ENCODE assay signal across 8 cellular contexts in the genomic region with DNA sequence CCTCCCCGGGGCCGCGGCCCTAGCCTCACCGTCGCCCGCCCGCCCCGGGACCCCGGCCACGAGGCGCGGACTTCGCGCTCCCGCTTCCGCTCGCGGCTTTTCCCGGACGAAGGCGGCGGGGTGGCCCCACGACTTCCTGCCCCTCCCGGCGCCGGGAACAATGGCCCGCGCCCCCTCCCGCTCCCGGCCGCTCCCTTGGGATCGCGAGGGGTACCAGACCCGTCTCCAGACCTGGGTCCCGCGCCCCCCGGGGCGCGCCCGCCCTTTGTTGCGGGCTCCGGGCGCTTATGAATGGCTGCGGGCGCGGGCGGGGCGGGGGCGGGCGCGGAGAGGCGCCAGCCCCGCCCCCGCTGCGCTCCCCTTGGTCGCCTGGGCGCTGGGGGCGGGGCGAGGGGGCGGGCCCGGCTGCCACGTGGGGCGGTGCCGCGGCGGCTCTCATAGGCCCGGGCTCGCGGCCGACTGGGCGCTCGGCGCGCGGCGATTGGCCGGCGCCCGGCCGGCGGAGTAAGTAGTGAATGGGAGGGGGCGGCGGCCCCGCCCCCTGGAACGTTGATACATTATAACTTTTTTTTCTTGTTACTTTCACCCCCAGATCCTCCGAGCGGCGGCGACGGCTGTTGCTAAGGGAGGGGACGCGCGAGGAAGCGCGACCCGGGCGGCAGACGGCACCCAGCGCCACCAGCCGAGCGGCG. TPM values are rescaled to one million over a fixed set of nuclear protein-coding genes. Genes with fewer than 3 reads are reported as not detected.
DNase-seq lines count a peak whose midpoint lies in the region; ATAC-seq and TF ChIP-seq lines count a peak whose summit lies in the region.

No MANE protein-coding gene starts in this region.

- no TSS peak for BruUV-seq in A673 (replicated peaks; lab: Mats Ljungman, UMichigan)

- ATAC-seq in GM18907 (IDR thresholded peaks at IDR 0.05; ENCODE audit: unreplicated experiment) (peak; percentile 50), HG03135 (IDR thresholded peaks at IDR 0.05; ENCODE audit: unreplicated experiment) (peak; percentile 36), WTC11 (peak; percentile 48)

- CTCF ChIA-PET in A673 (lab: Charles Lee): interaction anchor here (1.0 kb wide), 1 partner anchor 17 kb away, joined by 3 read pairs; no protein-coding TSS in a partner anchor
- CTCF ChIA-PET in WTC11 (lab: Charles Lee): interaction anchor here (1.0 to 1.5 kb wide), 2 partner anchors 17 to 19 kb away, joined by 3 to 4 read pairs; no protein-coding TSS in a partner anchor

- POLR2A ChIA-PET in A673 (lab: Charles Lee; ENCODE audit: low non-redundant PET): interaction anchor here (0.5 to 1.0 kb wide), 2 partner anchors 19 to 20 kb away, joined by 4 to 8 read pairs; partner anchors contain the start of gene CIRBP
- POLR2A ChIA-PET in WTC11 (lab: Charles Lee): no interaction called here

- no peaks in the 10 kb centered on the region for H3K9me3 Mint-ChIP-seq in WTC11

- intact Hi-C loops in A673 (cut with micrococcal nuclease; ENCODE audit: unreplicated experiment): loop anchor here (2.0 to 10.0 kb wide), 3 partner anchors 17 to 385 kb away; partner anchors contain the start of genes CNN2, RNU6-2 and TMEM259

- H3K4me1 Mint-ChIP-seq in WTC11: peaks cover 8% of the 10 kb centered on the region

- H3K4me1 ChIP-seq in A673 (ENCODE audit: insufficient read depth, low read length, poor library complexity, severe bottlenecking): peaks cover 25% of the 10 kb centered on the region

- H3K4me3 ChIP-seq in A673 (ENCODE audit: low read depth, low read length, poor library complexity, severe bottlenecking) (peak overlapping the region; percentile 96), cardiac fibroblast (replicated peaks in 1 of 2; ENCODE audit: low read depth in 2 of 2, low read length in 2 of 2) (peak overlapping the region; percentile 61 to 74)

- TF ChIP-seq CTCF in A673 (conservative IDR thresholded peaks at IDR 0.05; ENCODE audit: low read depth, low read length) (no peak), WTC11 (IDR thresholded peaks at IDR 0.05) (no peak), cardiac fibroblast (IDR thresholded peaks at IDR 0.05; ENCODE audit: low read depth, low read length) (no peak)

- H3K4me3 Mint-ChIP-seq in WTC11: peak overlapping the region; percentile 65

- no peaks in the 10 kb centered on the region for H3K9me3 ChIP-seq in A673 (ENCODE audit: low read depth, low read length, poor library complexity, severe bottlenecking)

- peaks cover 27% of the 10 kb centered on the region for H3K36me3 ChIP-seq in A673 (ENCODE audit: insufficient read depth, low read length, poor library complexity, severe bottlenecking)

- peaks cover 10% of the 10 kb centered on the region for H3K36me3 Mint-ChIP-seq in WTC11

- no peak overlapping the region for H3K27ac Mint-ChIP-seq in WTC11

- peak overlapping the region; percentile 99 for H3K27ac ChIP-seq in A673 (ENCODE audit: low read depth, low read length, poor library complexity, severe bottlenecking)

- H3K27me3 ChIP-seq in A673 (replicated peaks; ENCODE audit: insufficient read depth, low read depth, low read length, poor library complexity): no peaks in the 10 kb centered on the region

- DNase-seq in A673 (ENCODE audit: low spot score): peak; percentile 98
- peak; percentile 91 for DNase-seq in NCI-H226
- DNase-seq in WTC11 (ENCODE audit: low spot score): peak; percentile 92
- DNase-seq in cardiac fibroblast (ENCODE audit: low read depth in 2 of 2): peak; percentile 96 to 98
- DNase-seq in islet precursor cell: peak; percentile 96
- DNase-seq in stimulated activated CD4-positive, alpha-beta T cell treated with anti-CD3 and anti-CD28 coated beads, Interleukin-12 subunit alpha, Interleukin-12 subunit beta, amount 100 ng/mL, for 4 hours: peak; percentile 94

- H3K27me3 Mint-ChIP-seq in WTC11 (ENCODE audit: low read depth): no peaks in the 10 kb centered on the region

TF ChIP-seq in WTC11, 78 proteins besides CTCF, POLR2A, EP300 and RAD21 (continues in another document):
- TF ChIP-seq JAZF1 (CRISPR knock-in tag; IDR thresholded peaks at IDR 0.05): no peak
- TF ChIP-seq, protein P1, sequence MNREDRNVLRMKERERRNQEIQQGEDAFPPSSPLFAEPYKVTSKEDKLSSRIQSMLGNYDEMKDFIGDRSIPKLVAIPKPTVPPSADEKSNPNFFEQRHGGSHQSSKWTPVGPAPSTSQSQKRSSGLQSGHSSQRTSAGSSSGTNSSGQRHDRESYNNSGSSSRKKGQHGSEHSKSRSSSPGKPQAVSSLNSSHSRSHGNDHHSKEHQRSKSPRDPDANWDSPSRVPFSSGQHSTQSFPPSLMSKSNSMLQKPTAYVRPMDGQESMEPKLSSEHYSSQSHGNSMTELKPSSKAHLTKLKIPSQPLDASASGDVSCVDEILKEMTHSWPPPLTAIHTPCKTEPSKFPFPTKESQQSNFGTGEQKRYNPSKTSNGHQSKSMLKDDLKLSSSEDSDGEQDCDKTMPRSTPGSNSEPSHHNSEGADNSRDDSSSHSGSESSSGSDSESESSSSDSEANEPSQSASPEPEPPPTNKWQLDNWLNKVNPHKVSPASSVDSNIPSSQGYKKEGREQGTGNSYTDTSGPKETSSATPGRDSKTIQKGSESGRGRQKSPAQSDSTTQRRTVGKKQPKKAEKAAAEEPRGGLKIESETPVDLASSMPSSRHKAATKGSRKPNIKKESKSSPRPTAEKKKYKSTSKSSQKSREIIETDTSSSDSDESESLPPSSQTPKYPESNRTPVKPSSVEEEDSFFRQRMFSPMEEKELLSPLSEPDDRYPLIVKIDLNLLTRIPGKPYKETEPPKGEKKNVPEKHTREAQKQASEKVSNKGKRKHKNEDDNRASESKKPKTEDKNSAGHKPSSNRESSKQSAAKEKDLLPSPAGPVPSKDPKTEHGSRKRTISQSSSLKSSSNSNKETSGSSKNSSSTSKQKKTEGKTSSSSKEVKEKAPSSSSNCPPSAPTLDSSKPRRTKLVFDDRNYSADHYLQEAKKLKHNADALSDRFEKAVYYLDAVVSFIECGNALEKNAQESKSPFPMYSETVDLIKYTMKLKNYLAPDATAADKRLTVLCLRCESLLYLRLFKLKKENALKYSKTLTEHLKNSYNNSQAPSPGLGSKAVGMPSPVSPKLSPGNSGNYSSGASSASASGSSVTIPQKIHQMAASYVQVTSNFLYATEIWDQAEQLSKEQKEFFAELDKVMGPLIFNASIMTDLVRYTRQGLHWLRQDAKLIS (CRISPR knock-in tag; IDR thresholded peaks at IDR 0.05; ENCODE audit: borderline replicate concordance): no peak
- TF ChIP-seq OVOL2 (CRISPR knock-in tag; IDR thresholded peaks at IDR 0.05; ENCODE audit: borderline replicate concordance): no peak
- TF ChIP-seq, protein P2, sequence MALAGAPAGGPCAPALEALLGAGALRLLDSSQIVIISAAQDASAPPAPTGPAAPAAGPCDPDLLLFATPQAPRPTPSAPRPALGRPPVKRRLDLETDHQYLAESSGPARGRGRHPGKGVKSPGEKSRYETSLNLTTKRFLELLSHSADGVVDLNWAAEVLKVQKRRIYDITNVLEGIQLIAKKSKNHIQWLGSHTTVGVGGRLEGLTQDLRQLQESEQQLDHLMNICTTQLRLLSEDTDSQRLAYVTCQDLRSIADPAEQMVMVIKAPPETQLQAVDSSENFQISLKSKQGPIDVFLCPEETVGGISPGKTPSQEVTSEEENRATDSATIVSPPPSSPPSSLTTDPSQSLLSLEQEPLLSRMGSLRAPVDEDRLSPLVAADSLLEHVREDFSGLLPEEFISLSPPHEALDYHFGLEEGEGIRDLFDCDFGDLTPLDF (CRISPR knock-in tag; IDR thresholded peaks at IDR 0.05): no peak
- no peak for TF ChIP-seq SMAD3 (CRISPR knock-in tag; IDR thresholded peaks at IDR 0.05; ENCODE audit: borderline replicate concordance)
- peak; percentile 62 for TF ChIP-seq NFYB (CRISPR knock-in tag; conservative IDR thresholded peaks at IDR 0.05; ENCODE audit: low read depth)
- TF ChIP-seq SP1 (CRISPR knock-in tag; conservative IDR thresholded peaks at IDR 0.05): peak; percentile 86
- no peak for TF ChIP-seq ARID4B (CRISPR knock-in tag; IDR thresholded peaks at IDR 0.05; ENCODE audit: borderline replicate concordance)
- TF ChIP-seq ELF4 (CRISPR knock-in tag; IDR thresholded peaks at IDR 0.05; ENCODE audit: low read depth): no peak

RNA-seq across cellular contexts. Expression of gene MIDN, which starts 1.1 kb away (rescaled TPM):
- total RNA-seq in A673 (2021) (156 and 169 TPM in 2 replicates), WTC11 (2021) (189 to 190 TPM (median 189 TPM) in 3 replicates)

RNA-seq across cellular contexts. Expression of gene ATP5F1D, which starts 7.9 kb away (rescaled TPM):
- total RNA-seq in A673 (2021) (237 and 250 TPM in 2 replicates), WTC11 (2021) (262 to 277 TPM (median 270 TPM) in 3 replicates)

RNA-seq across cellular contexts. Expression of gene CBARP, which starts 11.6 kb away (rescaled TPM):
- total RNA-seq in A673 (2021) (13.3 and 15.0 TPM in 2 replicates), WTC11 (2021) (21.9 to 23.6 TPM (median 23.4 TPM) in 3 replicates)

RNA-seq across cellular contexts. Expression of gene CIRBP, which starts 19.7 kb away (rescaled TPM):
- total RNA-seq in A673 (2021) (287 and 386 TPM in 2 replicates), WTC11 (2021) (256 to 298 TPM (median 256 TPM) in 3 replicates)

RNA-seq across cellular contexts. Expression of gene FAM174C, which starts 25.9 kb away (rescaled TPM):
- total RNA-seq in A673 (2021) (69.4 and 88.6 TPM in 2 replicates), WTC11 (2021) (59.4 to 65.9 TPM (median 65.7 TPM) in 3 replicates)

Comparison
In these comparisons a context has a peak if more than half of its experiments do, and no peak if none do; other contexts are left out.
1. Peak in every context shown above with its lines: DNase-seq, ATAC-seq, H3K4me3 ChIP-seq and H3K27ac ChIP-seq.